ENCODE assay signal across 9 cellular contexts in genomic region chr10:91378061-91378460, GRCh38. TPM values are rescaled to one million over a fixed set of nuclear protein-coding genes. Genes with fewer than 3 reads are reported as not detected.
A peak's percentile ranks its signal among the peaks of the same experiment; 100 is the strongest.
DNase-seq lines count a peak whose midpoint lies in the region; ATAC-seq and TF ChIP-seq lines count a peak whose summit lies in the region.
"Had no signal": no experiment of that assay in that cellular context is flagged by ENCODE, and none has a peak within 500 bp of the region (broad histone marks: within the 10 kb centered on the region; RNA-seq: fewer than 3 reads in every experiment).

No MANE protein-coding gene starts in this region.

- H3K27ac ChIP-seq in A673 (ENCODE audit: low read depth, low read length, poor library complexity, severe bottlenecking) (no peak overlapping the region), OCI-LY3 (ENCODE audit: low read length) (no peak overlapping the region)
- no peak overlapping the region for H3K27ac ChIP-seq in CD4-positive, CD25-positive, alpha-beta regulatory T cell (ENCODE audit: insufficient read depth, low read length, poor library complexity, severe bottlenecking)

- no peak overlapping the region for H3K4me3 ChIP-seq in A673 (ENCODE audit: low read depth, low read length, poor library complexity, severe bottlenecking)
- no peak overlapping the region for H3K4me3 ChIP-seq in CD4-positive, CD25-positive, alpha-beta regulatory T cell (ENCODE audit: low read depth, low read length)
- H3K4me3 ChIP-seq in OCI-LY3 (ENCODE audit: low read length) = no peak overlapping the region
- no peak overlapping the region for H3K4me3 ChIP-seq in lower leg skin (ENCODE audit: low read depth, poor library complexity, severe bottlenecking)

- H3K27me3 Mint-ChIP-seq in CD4-positive, CD25-positive, alpha-beta regulatory T cell = peaks cover 9% of the 10 kb centered on the region
- H3K27me3 Mint-ChIP-seq in effector memory CD8-positive, alpha-beta T cell = peaks cover 16 to 27% of the 10 kb centered on the region in 2 donors
- H3K27me3 Mint-ChIP-seq in chondrocyte (ENCODE audit: low read depth) = no peaks in the 10 kb centered on the region

- peaks cover 5 to 12% (median 7%) of the 10 kb centered on the region in 4 donors for H3K4me1 Mint-ChIP-seq in CD4-positive, CD25-positive, alpha-beta regulatory T cell
- peaks cover 17 to 20% of the 10 kb centered on the region in 2 donors for H3K4me1 Mint-ChIP-seq in effector memory CD8-positive, alpha-beta T cell (ENCODE audit: low read depth in 2 of 2)
- peaks cover 14% of the 10 kb centered on the region for H3K4me1 Mint-ChIP-seq in chondrocyte (ENCODE audit: low read depth)
- H3K4me1 Mint-ChIP-seq: stimulated activated memory B cell treated with anti-CD40 and anti-IgM and Interleukin-4, amounts not matched to agents 10 μg/mL and 1 μg/mL and 100 μg/mL, for 72 hours had no signal

- peaks cover 11% of the 10 kb centered on the region for H3K4me1 ChIP-seq in A673 (ENCODE audit: insufficient read depth, low read length, poor library complexity, severe bottlenecking)
- H3K4me1 ChIP-seq in CD4-positive, CD25-positive, alpha-beta regulatory T cell (ENCODE audit: control insufficient read depth, insufficient read depth, low read length, poor library complexity, severe bottlenecking) = no peaks in the 10 kb centered on the region
- H3K4me1 ChIP-seq in OCI-LY3 (ENCODE audit: low read length) = peaks cover 17% of the 10 kb centered on the region

- H3K9me3 ChIP-seq in A673 (ENCODE audit: low read depth, low read length, poor library complexity, severe bottlenecking) = peaks cover 14% of the 10 kb centered on the region
- peaks cover 33 to 37% of the 10 kb centered on the region in 2 experiments for H3K9me3 ChIP-seq in CD4-positive, CD25-positive, alpha-beta regulatory T cell (ENCODE audit: control insufficient read depth in 2 of 2, low read length in 2 of 2)
- 0 out of 2 replicates have a peak, but pooled peaks cover 3% of the 10 kb centered on the region for H3K9me3 ChIP-seq in OCI-LY3 (ENCODE audit: insufficient read depth, low read length)

- H3K36me3 ChIP-seq in A673 (ENCODE audit: insufficient read depth, low read length, poor library complexity, severe bottlenecking) = no peaks in the 10 kb centered on the region
- no peaks in the 10 kb centered on the region for H3K36me3 ChIP-seq in CD4-positive, CD25-positive, alpha-beta regulatory T cell (ENCODE audit: control insufficient read depth, insufficient read depth, low read length)
- no peaks in the 10 kb centered on the region for H3K36me3 ChIP-seq in OCI-LY3 (replicated peaks; ENCODE audit: low read depth, low read length)

- H3K4me3 Mint-ChIP-seq in CD4-positive, CD25-positive, alpha-beta regulatory T cell = no peak overlapping the region
- H3K4me3 Mint-ChIP-seq in effector memory CD8-positive, alpha-beta T cell = no peak overlapping the region
- no peak overlapping the region for H3K4me3 Mint-ChIP-seq in chondrocyte (ENCODE audit: unreplicated experiment)
- H3K4me3 Mint-ChIP-seq: activated naive CD4-positive, alpha-beta T cell treated with anti-CD3 and anti-CD28 coated beads, Interleukin-2, amount 50 U/mL, for 24 hours; stimulated activated memory B cell treated with anti-CD40 and anti-IgM and Interleukin-4, amounts not matched to agents 10 μg/mL and 1 μg/mL and 100 μg/mL, for 72 hours had no signal

- H3K36me3 Mint-ChIP-seq in CD4-positive, CD25-positive, alpha-beta regulatory T cell = no peaks in the 10 kb centered on the region
- peaks cover 3% of the 10 kb centered on the region for H3K36me3 Mint-ChIP-seq in effector memory CD8-positive, alpha-beta T cell (ENCODE audit: insufficient read depth)
- peaks cover 13% of the 10 kb centered on the region for H3K36me3 Mint-ChIP-seq in chondrocyte (ENCODE audit: low read depth)
- H3K36me3 Mint-ChIP-seq: stimulated activated memory B cell treated with anti-CD40 and anti-IgM and Interleukin-4, amounts not matched to agents 10 μg/mL and 1 μg/mL and 100 μg/mL, for 72 hours had no signal

- peak overlapping the region; percentile 24; the same call in 1 of the 2 replicates for H3K4me2 ChIP-seq in OCI-LY3 (ENCODE audit: low read length)

- DNase-seq in A673 (ENCODE audit: low spot score) (peak; percentile 30), cerebellar cortex (ENCODE audit: low spot score) (no peak), lower leg skin (ENCODE audit: low spot score in 2 of 2) (no peak), chondrocyte (ENCODE audit: low spot score) (no peak)
- peak in 2 of 3 donors; percentile 13 to 42 for DNase-seq in CD4-positive, CD25-positive, alpha-beta regulatory T cell
- DNase-seq in effector memory CD8-positive, alpha-beta T cell = peak; percentile 27 to 42 (median 34)

- H3K27ac Mint-ChIP-seq in CD4-positive, CD25-positive, alpha-beta regulatory T cell = no peak overlapping the region
- H3K27ac Mint-ChIP-seq in effector memory CD8-positive, alpha-beta T cell = peak overlapping the region in 1 of 2 donors; percentile 29
- H3K27ac Mint-ChIP-seq in chondrocyte (ENCODE audit: unreplicated experiment) = no peak overlapping the region
- H3K27ac Mint-ChIP-seq: activated naive CD4-positive, alpha-beta T cell treated with anti-CD3 and anti-CD28 coated beads, Interleukin-2, amount 50 U/mL, for 24 hours; stimulated activated memory B cell treated with anti-CD40 and anti-IgM and Interleukin-4, amounts not matched to agents 10 μg/mL and 1 μg/mL and 100 μg/mL, for 72 hours had no signal

- TF ChIP-seq CTCF in A673 (conservative IDR thresholded peaks at IDR 0.05; ENCODE audit: low read depth, low read length) (no peak), OCI-LY3 (IDR thresholded peaks at IDR 0.05; ENCODE audit: low read depth, low read length) (no peak), lower leg skin (IDR thresholded peaks at IDR 0.05) (no peak), chondrocyte (IDR thresholded peaks at IDR 0.05) (no peak)

- H3K9ac ChIP-seq in OCI-LY3 (ENCODE audit: low read length) = no peak overlapping the region

- no peaks in the 10 kb centered on the region for H3K27me3 ChIP-seq in A673 (replicated peaks; ENCODE audit: insufficient read depth, low read depth, low read length, poor library complexity)
- peaks cover 9% of the 10 kb centered on the region for H3K27me3 ChIP-seq in CD4-positive, CD25-positive, alpha-beta regulatory T cell (ENCODE audit: control insufficient read depth, insufficient read depth, low read length)
- H3K27me3 ChIP-seq in OCI-LY3 (ENCODE audit: low read depth, low read length) = no peaks in the 10 kb centered on the region

- TF ChIP-seq POLR2A in lower leg skin (IDR thresholded peaks at IDR 0.05) = no peak

- no TSS peak for BruUV-seq in A673 (replicated peaks; lab: Mats Ljungman, UMichigan)

- CTCF ChIA-PET in A673 (lab: Charles Lee) = interaction anchor here (0.5 to 0.6 kb wide), 2 partner anchors 37 to 409 kb away, joined by 4 read pairs; no protein-coding TSS in a partner anchor

- POLR2A ChIA-PET in A673 (lab: Charles Lee; ENCODE audit: low non-redundant PET) = interaction anchor here (0.7 kb wide), 1 partner anchor 917 kb away, joined by 18 read pairs; no protein-coding TSS in a partner anchor

- H3K79me2 ChIP-seq in OCI-LY3 (ENCODE audit: low read length) = no peaks in the 10 kb centered on the region

- H2AFZ ChIP-seq in OCI-LY3 (ENCODE audit: low read depth, low read length) = no peak overlapping the region

- peak; percentile 69 to 71 for ATAC-seq in CD4-positive, CD25-positive, alpha-beta regulatory T cell (ENCODE audit: low read depth in 2 of 2)
- ATAC-seq in effector memory CD8-positive, alpha-beta T cell (replicated peaks) = peak; percentile 99
- ATAC-seq: stimulated activated memory B cell treated with anti-CD40 and anti-IgM and Interleukin-4, amounts not matched to agents 10 μg/mL and 1 μg/mL and 100 μg/mL, for 72 hours had no signal

- intact Hi-C loops in A673 (cut with micrococcal nuclease; ENCODE audit: unreplicated experiment) (no loop called here), lower leg skin (cut with DNase I; ENCODE audit: low total_unique reads) (no loop called here)

- H3K9me3 Mint-ChIP-seq in CD4-positive, CD25-positive, alpha-beta regulatory T cell = peaks cover 2 to 32% (median 14%) of the 10 kb centered on the region in 7 donors
- peaks cover 8 to 16% of the 10 kb centered on the region in 2 donors for H3K9me3 Mint-ChIP-seq in effector memory CD8-positive, alpha-beta T cell
- peaks cover 25% of the 10 kb centered on the region for H3K9me3 Mint-ChIP-seq in chondrocyte (ENCODE audit: low read depth)

- H4K20me1 ChIP-seq in OCI-LY3 (ENCODE audit: insufficient read depth, low read length) = no peaks in the 10 kb centered on the region

RNA-seq across cellular contexts. Expression of gene HECTD2, which starts 32.1 kb away (rescaled TPM):
- 15.1 and 20.9 TPM in 2 replicates for total RNA-seq in A673 (2021)
- total RNA-seq in CD4-positive, CD25-positive, alpha-beta regulatory T cell = 1.7 TPM
- under 1 TPM; 0.34 to 0.84 (median 0.61) TPM for polyA plus RNA-seq in CD4-positive, CD25-positive, alpha-beta regulatory T cell
- 1 to 10 TPM; 4.2 to 7.1 (median 6.2) TPM for total RNA-seq in lower leg skin
- total RNA-seq in chondrocyte = 33.4 to 51.8 TPM (median 41.2 TPM) in 3 replicates

Comparison
In these comparisons a context has a peak if more than half of its experiments do, and no peak if none do; other contexts are left out.
1. DNase-seq: peak in A673 (single experiment), CD4-positive, CD25-positive, alpha-beta regulatory T cell (2 of 3) and effector memory CD8-positive, alpha-beta T cell (3 of 3); none in cerebellar cortex (single experiment), lower leg skin (0 of 2) and chondrocyte (single experiment).